Comparison of ENCODE assay signal across 13 cellular contexts in the genomic region with DNA sequence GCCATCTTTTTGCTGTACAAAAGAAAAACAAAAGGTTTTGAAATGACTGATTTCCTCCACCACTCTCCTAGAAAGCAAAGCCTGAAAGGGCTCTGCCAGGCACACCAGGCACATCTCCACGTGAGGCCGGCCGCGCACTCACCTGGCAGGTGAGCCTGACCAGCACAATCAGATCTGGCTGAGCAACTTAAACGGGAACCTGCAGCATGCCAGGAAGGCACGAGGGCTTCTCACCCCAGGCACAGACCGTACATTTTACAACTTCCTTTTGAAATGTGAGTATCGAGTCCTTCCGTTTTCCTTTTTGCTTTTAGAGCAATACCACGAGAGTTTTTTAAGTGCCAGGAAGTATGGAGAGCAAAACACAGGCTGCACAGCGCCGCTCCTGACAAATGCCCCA. TPM values are rescaled to one million over a fixed set of nuclear protein-coding genes. Genes with fewer than 3 reads are reported as not detected.
DNase-seq lines count a peak whose midpoint lies in the region; ATAC-seq and TF ChIP-seq lines count a peak whose summit lies in the region.
"Had no signal": no experiment of that assay in that cellular context is flagged by ENCODE, and none has a peak within 500 bp of the region (broad histone marks: within the 10 kb centered on the region; RNA-seq: fewer than 3 reads in every experiment).

No MANE protein-coding gene starts in this region.

- no peak for ATAC-seq in activated naive CD8-positive, alpha-beta T cell treated with anti-CD3 and anti-CD28 coated beads, Interleukin-2, amount 50 U/mL, for 24 hours
- ATAC-seq in activated T-helper 17 cell treated with anti-CD3 and anti-CD28 coated beads, Interleukin-2, amount 50 U/mL, for 72 hours (replicated peaks), result no peak
- ATAC-seq in upper lobe of right lung (peak; percentile 76), GM21619 (IDR thresholded peaks at IDR 0.05; ENCODE audit: unreplicated experiment) (no peak), aorta (ENCODE audit: low FRiP score) (no peak)
- ATAC-seq: foreskin keratinocyte, K562 had no signal

- peaks cover 2% of the 10 kb centered on the region for H3K4me1 Mint-ChIP-seq in activated naive CD8-positive, alpha-beta T cell (ENCODE audit: low read depth)
- H3K4me1 Mint-ChIP-seq in activated naive CD8-positive, alpha-beta T cell treated with anti-CD3 and anti-CD28 coated beads, Interleukin-2, amount 50 U/mL, for 24 hours, result no peaks in the 10 kb centered on the region
- H3K4me1 Mint-ChIP-seq in activated T-helper 17 cell treated with anti-CD3 and anti-CD28 coated beads, Interleukin-2, amount 50 U/mL, for 72 hours, result no peaks in the 10 kb centered on the region
- H3K4me1 Mint-ChIP-seq: activated B cell treated with CpG ODN at 0.5 μM for 24 hours had no signal

- no peaks in the 10 kb centered on the region for H3K27me3 ChIP-seq in Loucy (ENCODE audit: insufficient read depth, low read length, poor library complexity, severe bottlenecking)
- H3K27me3 ChIP-seq in upper lobe of right lung, result no peaks in the 10 kb centered on the region
- H3K27me3 ChIP-seq in aorta (ENCODE audit: control insufficient read depth in 1 of 2, insufficient read depth in 2 of 2, low read length in 1 of 2), result no peaks in the 10 kb centered on the region
- H3K27me3 ChIP-seq: foreskin keratinocyte had no signal

- peak overlapping the region; percentile 79 for H3K27ac Mint-ChIP-seq in activated naive CD8-positive, alpha-beta T cell
- no peak overlapping the region for H3K27ac Mint-ChIP-seq in activated naive CD8-positive, alpha-beta T cell treated with anti-CD3 and anti-CD28 coated beads, Interleukin-2, amount 50 U/mL, for 24 hours
- peak overlapping the region; percentile 28 for H3K27ac Mint-ChIP-seq in activated T-helper 17 cell treated with anti-CD3 and anti-CD28 coated beads, Interleukin-2, amount 50 U/mL, for 72 hours
- H3K27ac Mint-ChIP-seq: activated B cell treated with CpG ODN at 0.5 μM for 24 hours had no signal

- H3K9me3 ChIP-seq in Loucy (ENCODE audit: insufficient read depth, low read depth, low read length) (no peaks in the 10 kb centered on the region), upper lobe of right lung (no peaks in the 10 kb centered on the region), aorta (ENCODE audit: control insufficient read depth, low read length) (no peaks in the 10 kb centered on the region)

- no peaks in the 10 kb centered on the region for H3K79me2 ChIP-seq in Loucy (ENCODE audit: insufficient read depth, low read length)

- no peaks in the 10 kb centered on the region for H4K20me1 ChIP-seq in Loucy (ENCODE audit: insufficient read depth, low read length, poor library complexity, severe bottlenecking)

- no peaks in the 10 kb centered on the region for H3K27me3 Mint-ChIP-seq in activated naive CD8-positive, alpha-beta T cell
- no peaks in the 10 kb centered on the region for H3K27me3 Mint-ChIP-seq in activated naive CD8-positive, alpha-beta T cell treated with anti-CD3 and anti-CD28 coated beads, Interleukin-2, amount 50 U/mL, for 24 hours
- no peaks in the 10 kb centered on the region for H3K27me3 Mint-ChIP-seq in activated T-helper 17 cell treated with anti-CD3 and anti-CD28 coated beads, Interleukin-2, amount 50 U/mL, for 72 hours
- H3K27me3 Mint-ChIP-seq: activated B cell treated with CpG ODN at 0.5 μM for 24 hours had no signal

- H3K9ac ChIP-seq in Loucy (ENCODE audit: low read depth, low read length, poor library complexity, severe bottlenecking), result peak overlapping the region; percentile 70

- H3K9me2 ChIP-seq in Loucy (replicated peaks; ENCODE audit: low read depth, low read length), result no peaks in the 10 kb centered on the region

- intact Hi-C loops in upper lobe of right lung (cut with DNase I) (no loop called here), aorta (cut with DNase I) (no loop called here)

- H3K4me1 ChIP-seq in Loucy (ENCODE audit: insufficient read depth, low read length, poor library complexity, severe bottlenecking) (peaks cover 29% of the 10 kb centered on the region), upper lobe of right lung (peaks cover 9% of the 10 kb centered on the region), aorta (ENCODE audit: control insufficient read depth in 1 of 2, insufficient read depth in 2 of 2, low read length in 2 of 2) (no peaks in the 10 kb centered on the region)
- H3K4me1 ChIP-seq: foreskin keratinocyte had no signal

- H3K27ac ChIP-seq in upper lobe of right lung (no peak overlapping the region), aorta (ENCODE audit: low read depth in 1 of 2, low read length in 2 of 2) (no peak overlapping the region)
- H3K27ac ChIP-seq: foreskin keratinocyte had no signal

- H2AFZ ChIP-seq in Loucy (ENCODE audit: low read length), result peak overlapping the region; percentile 26; the same call in 1 of the 2 replicates

- H3K9me3 Mint-ChIP-seq in activated naive CD8-positive, alpha-beta T cell (ENCODE audit: low read depth), result no peaks in the 10 kb centered on the region
- no peaks in the 10 kb centered on the region for H3K9me3 Mint-ChIP-seq in activated naive CD8-positive, alpha-beta T cell treated with anti-CD3 and anti-CD28 coated beads, Interleukin-2, amount 50 U/mL, for 24 hours
- H3K9me3 Mint-ChIP-seq in activated T-helper 17 cell treated with anti-CD3 and anti-CD28 coated beads, Interleukin-2, amount 50 U/mL, for 72 hours, result no peaks in the 10 kb centered on the region
- H3K9me3 Mint-ChIP-seq: activated B cell treated with CpG ODN at 0.5 μM for 24 hours had no signal

- no peak for TF ChIP-seq CTCF in Loucy (conservative IDR thresholded peaks at IDR 0.05; ENCODE audit: low read length)
- no peak for TF ChIP-seq CTCF in upper lobe of right lung (IDR thresholded peaks at IDR 0.05)

- peaks cover 2% of the 10 kb centered on the region for H3K36me3 Mint-ChIP-seq in activated naive CD8-positive, alpha-beta T cell
- peaks cover 19% of the 10 kb centered on the region for H3K36me3 Mint-ChIP-seq in activated naive CD8-positive, alpha-beta T cell treated with anti-CD3 and anti-CD28 coated beads, Interleukin-2, amount 50 U/mL, for 24 hours (ENCODE audit: low read depth)
- peaks cover 87% of the 10 kb centered on the region for H3K36me3 Mint-ChIP-seq in activated T-helper 17 cell treated with anti-CD3 and anti-CD28 coated beads, Interleukin-2, amount 50 U/mL, for 72 hours (ENCODE audit: low read depth)

- H3K4me3 Mint-ChIP-seq in activated naive CD8-positive, alpha-beta T cell, result peak overlapping the region; percentile 24
- no peak overlapping the region for H3K4me3 Mint-ChIP-seq in activated naive CD8-positive, alpha-beta T cell treated with anti-CD3 and anti-CD28 coated beads, Interleukin-2, amount 50 U/mL, for 24 hours
- H3K4me3 Mint-ChIP-seq in activated T-helper 17 cell treated with anti-CD3 and anti-CD28 coated beads, Interleukin-2, amount 50 U/mL, for 72 hours, result no peak overlapping the region
- H3K4me3 Mint-ChIP-seq: activated B cell treated with CpG ODN at 0.5 μM for 24 hours had no signal

- H3K4me2 ChIP-seq in Loucy (ENCODE audit: low read depth, low read length, poor library complexity, severe bottlenecking), result peak overlapping the region; percentile 74

- peaks cover 6% of the 10 kb centered on the region; the same call in 1 of the 2 replicates for H3F3A ChIP-seq in Loucy (ENCODE audit: low read depth)

- 90 to 91% methylated on average over 12 of the region's 12 CpGs for WGBS in aorta, 2 donors

- H3K36me3 ChIP-seq in Loucy (ENCODE audit: insufficient read depth, low read length) (peaks cover 26% of the 10 kb centered on the region; the same call in 1 of the 2 replicates), upper lobe of right lung (peaks cover 81% of the 10 kb centered on the region), aorta (ENCODE audit: control insufficient read depth in 1 of 2, insufficient read depth in 2 of 2, low read length in 1 of 2) (no peaks in the 10 kb centered on the region)

- peak overlapping the region; percentile 55 for H3K4me3 ChIP-seq in Loucy (ENCODE audit: low read length, poor library complexity, severe bottlenecking)
- no peak overlapping the region for H3K4me3 ChIP-seq in upper lobe of right lung
- H3K4me3 ChIP-seq in aorta (ENCODE audit: low read length in 2 of 2), result no peak overlapping the region
- H3K4me3 ChIP-seq: K562 had no signal

- no peak for DNase-seq in activated naive CD8-positive, alpha-beta T cell treated with anti-CD3 and anti-CD28 coated beads, Interleukin-2, amount 50 U/mL, for 24 hours
- DNase-seq in upper lobe of right lung, result peak; percentile 88
- DNase-seq in NCI-H510A treated with DMSO at 0.1 percent for 48 hours (lab: John Stamatoyannopoulos, UW), result no peak
- no peak for DNase-seq in aorta
- DNase-seq: activated B cell treated with CpG ODN at 0.5 μM for 24 hours, foreskin keratinocyte, NCI-H1417, NCI-H510A had no signal

RNA-seq across cellular contexts. Expression of gene SLC38A10, which starts 22.5 kb away (rescaled TPM):
- total RNA-seq in activated T-helper 17 cell treated with anti-CD3 and anti-CD28 coated beads, Interleukin-2, amount 50 U/mL, for 72 hours, result 10 to 100 TPM; 58.4 to 71.2 TPM
- 87.3 TPM for total RNA-seq in upper lobe of right lung
- 10 to 100 TPM; 61.9 to 79.6 TPM for total RNA-seq in aorta
- 100 to 1,000 TPM in 1 of 2 donors, 10 to 100 TPM in 1; 22.3 to 118 TPM for polyA plus RNA-seq in aorta

RNA-seq across cellular contexts. Expression of gene NDUFAF8, which starts 33.5 kb away (rescaled TPM):
- 10 to 100 TPM; 33.4 to 68.0 TPM for total RNA-seq in activated T-helper 17 cell treated with anti-CD3 and anti-CD28 coated beads, Interleukin-2, amount 50 U/mL, for 72 hours
- total RNA-seq in upper lobe of right lung, result 32.6 TPM
- 10 to 100 TPM; 20.2 to 27.4 TPM for total RNA-seq in aorta
- polyA plus RNA-seq in aorta, result 10 to 100 TPM; 26.5 to 46.5 TPM

RNA-seq across cellular contexts. Expression of gene TEPSIN, which starts 33.8 kb away (rescaled TPM):
- 10 to 100 TPM; 26.3 to 35.0 TPM for total RNA-seq in activated T-helper 17 cell treated with anti-CD3 and anti-CD28 coated beads, Interleukin-2, amount 50 U/mL, for 72 hours
- 40.2 TPM for total RNA-seq in upper lobe of right lung
- total RNA-seq in aorta, result 10 to 100 TPM; 25.6 to 44.4 TPM
- polyA plus RNA-seq in aorta, result 10 to 100 TPM in 1 of 2 donors, 1 to 10 TPM in 1; 5.6 to 79.0 TPM

RNA-seq across cellular contexts. Expression of gene CEP131, which starts 49.9 kb away (rescaled TPM):
- total RNA-seq in activated T-helper 17 cell treated with anti-CD3 and anti-CD28 coated beads, Interleukin-2, amount 50 U/mL, for 72 hours, result 10 to 100 TPM in 1 of 2 donors, 1 to 10 TPM in 1; 8.4 to 10.4 TPM
- total RNA-seq in upper lobe of right lung (7.5 TPM), aorta (10 to 100 TPM in 1 of 2 donors, 1 to 10 TPM in 1; 6.7 to 11.3 TPM)
- 10 to 100 TPM in 1 of 2 donors, 1 to 10 TPM in 1; 5.0 to 86.6 TPM for polyA plus RNA-seq in aorta
